In the genomic region with DNA sequence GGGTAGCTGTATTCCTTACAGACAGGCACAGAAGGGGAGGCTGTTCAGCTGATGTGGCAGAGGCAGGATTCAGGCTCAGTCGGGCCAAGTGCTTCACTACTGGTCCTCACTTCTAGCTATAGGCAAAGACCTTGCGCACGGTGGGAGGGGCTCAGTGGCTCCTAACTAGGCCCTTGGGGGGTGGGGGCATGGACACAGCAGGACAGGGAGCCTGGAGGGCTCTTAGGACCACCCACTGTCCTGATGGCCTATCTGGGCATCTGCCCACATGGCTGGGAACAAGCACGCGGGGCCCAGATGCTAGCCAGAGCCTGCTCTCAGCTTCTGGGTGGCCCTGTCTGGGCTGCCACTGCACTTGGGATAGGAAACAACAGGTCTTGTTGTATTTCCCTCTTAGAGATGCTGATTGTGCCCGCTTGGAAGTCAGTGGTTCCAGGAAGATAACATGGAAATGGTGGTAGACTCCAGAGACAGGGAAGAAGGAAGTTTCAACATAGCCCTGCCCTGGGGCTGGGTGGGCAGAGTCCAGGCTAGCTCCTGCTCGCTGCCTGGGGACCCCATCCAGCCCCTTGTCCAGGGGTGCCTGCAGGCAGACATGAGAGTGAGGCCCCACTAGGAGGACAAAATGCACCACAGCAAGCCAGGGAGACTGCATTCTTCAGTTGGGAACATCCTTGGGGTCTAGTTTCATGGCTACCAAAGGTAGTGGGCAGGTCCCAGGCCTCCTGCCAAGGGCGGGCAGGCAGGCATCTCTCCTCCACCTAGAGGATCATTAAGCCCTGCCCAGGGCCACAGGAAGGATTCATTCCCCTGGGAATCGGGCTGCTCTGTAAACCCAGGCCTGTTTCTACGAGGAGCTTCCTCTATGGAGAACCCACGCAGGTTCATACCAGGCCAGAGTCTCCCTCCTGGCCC, we compare ENCODE assay signal across 15 cellular contexts.
DNase-seq lines count a peak whose midpoint lies in the region; ATAC-seq and TF ChIP-seq lines count a peak whose summit lies in the region.
"Had no signal": no experiment of that assay in that cellular context is flagged by ENCODE, and none has a peak within 500 bp of the region (broad histone marks: within the 10 kb centered on the region; RNA-seq: fewer than 3 reads in every experiment).

No MANE protein-coding gene starts in this region.

- 82 to 94% methylated on average over 3 of the region's 11 CpGs for WGBS in esophagus squamous epithelium, 2 donors
- 83 to 89% (median 86%) methylated on average over 11 of the region's 11 CpGs for WGBS in psoas muscle, 3 donors

- CTCF ChIA-PET in PC-3 (lab: Charles Lee): interaction anchor here (0.6 kb wide), 1 partner anchor 136 kb away, joined by 3 read pairs; no protein-coding TSS in a partner anchor

- peaks cover 26% of the 10 kb centered on the region; the same call in 1 of the 2 replicates for H4K20me1 ChIP-seq in PC-3 (ENCODE audit: low read length)

- H3K9ac ChIP-seq in PC-3 (ENCODE audit: low read length): peak overlapping the region; percentile 77

- peaks cover 11% of the 10 kb centered on the region for H3F3A ChIP-seq in PC-3 (ENCODE audit: low read length, unreplicated experiment)

- peak overlapping the region; percentile 51 for H3K4me2 ChIP-seq in PC-3 (ENCODE audit: low read length)

- ATAC-seq in PC-3 (peak; percentile 6; the same call in 1 of the 2 replicates), psoas muscle (peak in 2 of 4 donors; percentile 17 to 18), sciatic nerve (no peak)
- ATAC-seq: activated T-cell treated with anti-CD3 and anti-CD28 coated beads, Interleukin-2, amount 50 U/mL, for 4 hours; naive thymus-derived CD8-positive, alpha-beta T cell had no signal

- H3K79me2 ChIP-seq in ACC112 (ENCODE audit: control insufficient read depth, insufficient read depth, low read length, unreplicated experiment): peaks cover 35% of the 10 kb centered on the region
- H3K79me2 ChIP-seq in PC-3 (ENCODE audit: low read length): peaks cover 74% of the 10 kb centered on the region

- H3K27ac ChIP-seq in ACC112 (ENCODE audit: low read depth, low read length) (peak overlapping the region; percentile 61), PC-3 (ENCODE audit: low read length) (peak overlapping the region; percentile 97), esophagus squamous epithelium (peak overlapping the region; percentile 54 to 79 (median 70)), psoas muscle (peak overlapping the region; percentile 88)

- H3K9me2 ChIP-seq in PC-3 (replicated peaks; ENCODE audit: low read length): no peaks in the 10 kb centered on the region

- no peak for DNase-seq in PC-3
- no peak for DNase-seq in esophagus squamous epithelium (lab: John Stamatoyannopoulos, UW)
- DNase-seq in psoas muscle: no peak
- no peak for DNase-seq in NCI-H526 treated with DMSO at 0.1 percent for 48 hours (lab: John Stamatoyannopoulos, UW)
- no peak for DNase-seq in hepatic stellate cell (ENCODE audit: low spot score)
- no peak for DNase-seq in sciatic nerve (ENCODE audit: low spot score)
- DNase-seq in HuH-7 (ENCODE audit: low spot score): no peak
- DNase-seq: activated CD4-positive, CD25-positive, alpha-beta regulatory T cell treated with anti-CD3 and anti-CD28 coated beads, Interleukin-2, amount 50 U/mL, for 72 hours; activated T-cell treated with anti-CD3 and anti-CD28 coated beads, Interleukin-2, amount 50 U/mL, for 4 hours; AML-193; naive thymus-derived CD8-positive, alpha-beta T cell; NCI-H1105; stimulated activated CD4-positive, alpha-beta T cell treated with anti-CD3 and anti-CD28 coated beads, Interleukin-12 subunit alpha, Interleukin-12 subunit beta, amount 100 ng/mL, for 4 hours had no signal

- H3K4me3 ChIP-seq in ACC112 (ENCODE audit: low read depth, low read length) (no peak overlapping the region), PC-3 (ENCODE audit: low read length) (no peak overlapping the region), esophagus squamous epithelium (no peak overlapping the region), psoas muscle (no peak overlapping the region)
- H3K4me3 ChIP-seq: HAP-1 had no signal

- H3K4me1 ChIP-seq in ACC112 (ENCODE audit: control insufficient read depth, insufficient read depth, low read length, unreplicated experiment): peaks cover 15% of the 10 kb centered on the region
- H3K4me1 ChIP-seq in PC-3 (ENCODE audit: insufficient read depth, low read length): peaks cover 52% of the 10 kb centered on the region
- H3K4me1 ChIP-seq in esophagus squamous epithelium: peaks cover 0 to 44% (median 15%) of the 10 kb centered on the region in 3 donors
- peaks cover 60% of the 10 kb centered on the region for H3K4me1 ChIP-seq in psoas muscle
- H3K4me1 ChIP-seq: HAP-1 had no signal

- POLR2A ChIA-PET in PC-3 (lab: Charles Lee; ENCODE audit: unreplicated experiment): no interaction called here

- no peak for TF ChIP-seq CTCF in PC-3 (conservative IDR thresholded peaks at IDR 0.05; ENCODE audit: low read depth, low read length)
- no peak for TF ChIP-seq CTCF in esophagus squamous epithelium (IDR thresholded peaks at IDR 0.05)
- TF ChIP-seq CTCF in psoas muscle (IDR thresholded peaks at IDR 0.05): no peak

- H2AFZ ChIP-seq in ACC112 (ENCODE audit: low read length, unreplicated experiment) (no peak overlapping the region), PC-3 (ENCODE audit: low read length) (no peak overlapping the region)

- intact Hi-C loops in PC-3 (cut with micrococcal nuclease): no loop called here
- intact Hi-C loops in esophagus squamous epithelium (cut with DNase I): no loop called here
- intact Hi-C loops in psoas muscle (cut with DNase I): loop anchor here in 1 of 2 donors (5.0 kb wide), 1 partner anchor 33 kb away; no protein-coding TSS in a partner anchor
- intact Hi-C loops in sciatic nerve (cut with DNase I): no loop called here

- TF ChIP-seq POLR2A in esophagus squamous epithelium (IDR thresholded peaks at IDR 0.05): no peak

- no TSS peak for BruUV-seq in PC-3 (replicated peaks; lab: Mats Ljungman, UMichigan)

- H3K36me3 ChIP-seq in ACC112 (ENCODE audit: insufficient read depth, low read length): peaks cover 26% of the 10 kb centered on the region
- H3K36me3 ChIP-seq in PC-3 (ENCODE audit: low read depth, low read length): peaks cover 93% of the 10 kb centered on the region
- peaks cover 0 to 82% (median 0%) of the 10 kb centered on the region in 3 donors for H3K36me3 ChIP-seq in esophagus squamous epithelium
- H3K36me3 ChIP-seq in psoas muscle (ENCODE audit: insufficient read depth in 1 of 2, low read depth in 1 of 2): peaks cover 3 to 55% of the 10 kb centered on the region in 2 donors
- H3K36me3 ChIP-seq: HAP-1 had no signal

- H3K27me3 ChIP-seq in ACC112 (ENCODE audit: insufficient read depth, low read length) (no peaks in the 10 kb centered on the region), PC-3 (ENCODE audit: low read length) (no peaks in the 10 kb centered on the region), esophagus squamous epithelium (no peaks in the 10 kb centered on the region), psoas muscle (ENCODE audit: insufficient read depth in 3 of 3, low read length in 2 of 3) (no peaks in the 10 kb centered on the region)

- H3K9me3 ChIP-seq in PC-3 (ENCODE audit: low read length): no peaks in the 10 kb centered on the region
- H3K9me3 ChIP-seq in esophagus squamous epithelium: no peaks in the 10 kb centered on the region
- no peaks in the 10 kb centered on the region for H3K9me3 ChIP-seq in psoas muscle
- H3K9me3 ChIP-seq: HAP-1 had no signal
